In the genomic region with DNA sequence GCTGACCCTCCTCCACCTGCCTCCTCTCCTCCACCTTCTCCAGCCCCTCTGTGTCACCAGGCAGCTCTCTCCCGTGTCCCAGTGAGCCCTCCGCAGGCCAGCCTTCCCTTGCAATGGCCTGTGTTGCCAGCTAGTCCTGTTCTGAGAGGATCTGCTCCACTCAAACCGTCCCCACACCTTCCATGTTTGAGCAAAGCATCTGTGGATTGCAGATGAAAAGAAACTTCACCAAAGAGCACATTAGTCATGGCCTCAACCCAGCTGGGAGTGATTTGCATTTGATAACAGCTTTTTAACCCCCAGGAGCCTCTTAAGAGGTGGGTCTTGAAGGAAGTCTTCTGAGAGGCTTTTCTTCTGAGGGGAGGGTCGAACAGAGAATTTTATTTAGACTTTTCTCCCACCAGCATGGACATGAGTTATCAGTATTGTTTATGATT, we compare ENCODE assay signal across 13 cellular contexts.
DNase-seq lines count a peak whose midpoint lies in the region; ATAC-seq and TF ChIP-seq lines count a peak whose summit lies in the region.
"Had no signal": no experiment of that assay in that cellular context is flagged by ENCODE, and none has a peak within 500 bp of the region (broad histone marks: within the 10 kb centered on the region; RNA-seq: fewer than 3 reads in every experiment).

No MANE protein-coding gene starts in this region.

- DNase-seq in EH (ENCODE audit: low read depth) (peak; percentile 82), RWPE2 (ENCODE audit: low spot score) (no peak), foreskin keratinocyte (no peak), trophoblast cell (peak; percentile 81 to 84), psoas muscle (no peak), UCSD-AML1 (lab: John Stamatoyannopoulos, UW; ENCODE audit: unreplicated experiment) (no peak), nucleus accumbens (lab: John Stamatoyannopoulos, UW) (no peak)
- DNase-seq: activated CD8-positive, alpha-beta memory T cell treated with anti-CD3 and anti-CD28 coated beads, Interleukin-2, amount 50 U/mL, for 4 hours; CD8-positive, alpha-beta memory T cell; NCI-H2081 treated with DMSO at 0.1 percent for 48 hours had no signal

- no peaks in the 10 kb centered on the region for H3K9me3 ChIP-seq in RWPE2 (ENCODE audit: severe bottlenecking)
- H3K9me3 ChIP-seq in trophoblast cell (ENCODE audit: insufficient read depth, low read depth, low read length), result no peaks in the 10 kb centered on the region
- no peaks in the 10 kb centered on the region for H3K9me3 ChIP-seq in psoas muscle

- H3K23ac ChIP-seq in trophoblast cell (ENCODE audit: low read length), result no peak overlapping the region

- H3K27ac ChIP-seq in RWPE2 (ENCODE audit: poor library complexity, severe bottlenecking), result peak overlapping the region; percentile 41
- H3K27ac ChIP-seq in foreskin keratinocyte, result peak overlapping the region; percentile 72
- no peak overlapping the region for H3K27ac ChIP-seq in trophoblast cell (ENCODE audit: low read depth, low read length)
- H3K27ac ChIP-seq in psoas muscle, result no peak overlapping the region

- no peak overlapping the region for H3K4ac ChIP-seq in trophoblast cell (ENCODE audit: low read depth, low read length)

- H2AK5ac ChIP-seq in trophoblast cell (ENCODE audit: low read length), result no peak overlapping the region

- H3K4me3 ChIP-seq in RWPE2 (ENCODE audit: severe bottlenecking), result no peak overlapping the region
- H3K4me3 ChIP-seq in trophoblast cell (ENCODE audit: low read depth, low read length), result no peak overlapping the region
- H3K4me3 ChIP-seq in psoas muscle, result no peak overlapping the region
- H3K4me3 ChIP-seq: K562 had no signal

- H2AFZ ChIP-seq in trophoblast cell (ENCODE audit: insufficient read depth, low read length, poor library complexity), result no peak overlapping the region

- H3K79me1 ChIP-seq in trophoblast cell (ENCODE audit: low read length), result peaks cover 8% of the 10 kb centered on the region

- no peak overlapping the region for H2BK120ac ChIP-seq in trophoblast cell (ENCODE audit: insufficient read depth, low read length, poor library complexity)

- intact Hi-C loops in psoas muscle (cut with DNase I), result no loop called here

- H3K79me2 ChIP-seq in trophoblast cell (ENCODE audit: control insufficient read depth, insufficient read depth, low read length, poor library complexity), result no peaks in the 10 kb centered on the region

- no peak overlapping the region for H3K9ac ChIP-seq in trophoblast cell (ENCODE audit: low read length)

- H3K4me2 ChIP-seq in trophoblast cell (ENCODE audit: low read length), result no peak overlapping the region

- H4K8ac ChIP-seq in trophoblast cell (ENCODE audit: low read depth, low read length), result no peak overlapping the region

- H3K14ac ChIP-seq in trophoblast cell (ENCODE audit: low read length), result no peak overlapping the region

- H3K18ac ChIP-seq in trophoblast cell (ENCODE audit: low read length), result peak overlapping the region; percentile 9

- ATAC-seq in RWPE2 (ENCODE audit: low read depth) (peak; percentile 15; the same call in 1 of the 3 replicates), foreskin keratinocyte (peak; percentile 46), psoas muscle (no peak), HG03460 (IDR thresholded peaks at IDR 0.05; ENCODE audit: unreplicated experiment) (no peak)
- ATAC-seq: K562, left lobe of liver had no signal

- no peak for TF ChIP-seq CTCF in RWPE2 (IDR thresholded peaks at IDR 0.05; ENCODE audit: poor library complexity, severe bottlenecking)
- TF ChIP-seq CTCF in foreskin keratinocyte (conservative IDR thresholded peaks at IDR 0.05), result no peak
- TF ChIP-seq CTCF in psoas muscle (IDR thresholded peaks at IDR 0.05), result no peak

- no peaks in the 10 kb centered on the region for H3K27me3 ChIP-seq in RWPE2 (ENCODE audit: insufficient read depth, poor library complexity, severe bottlenecking)
- H3K27me3 ChIP-seq in foreskin keratinocyte, result no peaks in the 10 kb centered on the region
- no peaks in the 10 kb centered on the region for H3K27me3 ChIP-seq in trophoblast cell (ENCODE audit: insufficient read depth, low read length)
- peaks cover 0 to 8% (median 5%) of the 10 kb centered on the region in 3 donors for H3K27me3 ChIP-seq in psoas muscle (ENCODE audit: insufficient read depth in 3 of 3, low read length in 2 of 3)

- no peak overlapping the region for H4K91ac ChIP-seq in trophoblast cell (ENCODE audit: low read depth, low read length)

- H2BK5ac ChIP-seq in trophoblast cell (ENCODE audit: low read depth, low read length, poor library complexity), result no peak overlapping the region

- H2BK12ac ChIP-seq in trophoblast cell (ENCODE audit: low read length), result no peak overlapping the region

- no peak overlapping the region for H4K12ac ChIP-seq in trophoblast cell (ENCODE audit: low read depth, low read length)

- WGBS in trophoblast cell (ENCODE audit: extremely low coverage, insufficient coverage, insufficient read length), result no CpG with 5 or more reads among the region's 4 CpGs
- WGBS in psoas muscle, 3 donors, result 56 to 67% (median 67%) methylated on average over 4 of the region's 4 CpGs

- H3K4me1 ChIP-seq in RWPE2 (ENCODE audit: insufficient read depth, poor library complexity, severe bottlenecking) (peaks cover 18% of the 10 kb centered on the region), foreskin keratinocyte (peaks cover 13% of the 10 kb centered on the region), trophoblast cell (ENCODE audit: control insufficient read depth in 1 of 2, insufficient read depth in 2 of 2, low read length in 2 of 2) (peaks cover 10 to 18% of the 10 kb centered on the region in 2 experiments), psoas muscle (peaks cover 16% of the 10 kb centered on the region)

- peaks cover 11% of the 10 kb centered on the region; the same call in 1 of the 2 replicates for H3K36me3 ChIP-seq in RWPE2 (ENCODE audit: low read depth)
- peaks cover 27 to 28% of the 10 kb centered on the region in 2 experiments for H3K36me3 ChIP-seq in trophoblast cell (ENCODE audit: control insufficient read depth in 1 of 2, insufficient read depth in 2 of 2, low read length in 2 of 2)
- no peaks in the 10 kb centered on the region for H3K36me3 ChIP-seq in psoas muscle (ENCODE audit: insufficient read depth in 1 of 2, low read depth in 1 of 2)

Comparison
In these comparisons a context has a peak if more than half of its experiments do, and no peak if none do; other contexts are left out.
1. DNase-seq: peak in EH (single experiment) and trophoblast cell (2 of 2); none in RWPE2 (single experiment), foreskin keratinocyte (0 of 2), psoas muscle (0 of 2), UCSD-AML1 (single experiment) and nucleus accumbens (0 of 56).
2. ATAC-seq: peak in RWPE2 (single experiment) and foreskin keratinocyte (single experiment); none in psoas muscle (0 of 4) and HG03460 (single experiment).
3. H3K27ac ChIP-seq: peak in RWPE2 (single experiment) and foreskin keratinocyte (single experiment); none in trophoblast cell (single experiment) and psoas muscle (single experiment).